8 cellular contexts compared by ENCODE assay signal in the genomic region with DNA sequence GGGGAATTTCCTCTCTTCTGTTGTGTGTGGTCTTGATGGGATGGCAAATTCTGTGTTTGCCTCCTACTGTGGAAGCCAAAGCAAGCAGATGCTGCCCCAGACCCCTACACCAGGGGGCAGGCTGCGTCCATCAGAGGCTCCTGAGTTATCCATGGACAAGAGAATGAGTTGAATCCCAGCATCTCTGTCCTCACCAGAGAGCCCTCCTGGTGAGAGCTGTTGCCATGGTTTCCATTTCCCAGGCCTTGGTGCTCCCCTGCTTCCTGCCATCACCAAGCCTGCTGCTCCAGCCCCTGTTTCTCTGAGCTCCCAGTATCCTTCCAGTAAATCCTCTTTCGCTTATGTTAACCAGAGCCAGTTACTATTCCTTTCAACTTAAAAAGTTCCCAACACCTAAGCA. TPM values are rescaled to one million over a fixed set of nuclear protein-coding genes. Genes with fewer than 3 reads are reported as not detected.
DNase-seq lines count a peak whose midpoint lies in the region; ATAC-seq, FAIRE-seq and TF ChIP-seq lines count a peak whose summit lies in the region.

No MANE protein-coding gene starts in this region.

- DNase-seq in A549 (ENCODE audit: low read depth in 1 of 2, low spot score in 1 of 2) (peak; percentile 59 to 83), GM13976 (ENCODE audit: low spot score) (peak; percentile 12), NCI-H1694 treated with DMSO at 0.1 percent for 48 hours (lab: John Stamatoyannopoulos, UW) (peak; percentile 94), UCSD-AML1 (lab: John Stamatoyannopoulos, UW; ENCODE audit: unreplicated experiment) (peak; percentile 68), head of caudate nucleus (peak in 39 of 42 donors; percentile 26 to 79 (median 58)), psoas muscle (peak; percentile 27 to 50)

- peak; percentile 95 to 97 for TF ChIP-seq RAD21 in A549 (conservative IDR thresholded peaks at IDR 0.05 in 1 of 2, IDR thresholded peaks at IDR 0.05 in 1 of 2)

- TF ChIP-seq EP300 in A549 (IDR thresholded peaks at IDR 0.05): no peak

- in situ Hi-C loops in GM13976 (cut with MboI; ENCODE audit: low sequenced_read_pairs, unreplicated experiment): no loop called here

- H3K4me2 ChIP-seq in A549: no peak overlapping the region

- H3K9me3 ChIP-seq in A549 (no peaks in the 10 kb centered on the region), psoas muscle (no peaks in the 10 kb centered on the region)

- CTCF ChIA-PET in A549 (lab: Yijun Ruan, JAX): interaction anchor here (0.7 to 10.7 kb wide), 28 partner anchors 9 to 490 kb away, joined by 3 to 177 read pairs (median 4); no protein-coding TSS in a partner anchor

- 0% methylated on average over 1 of the region's 2 CpGs for WGBS in A549 (ENCODE audit: missing lambda C conversion rate)
- WGBS in psoas muscle, 3 donors: 14 to 61% (median 52%) methylated on average over 2 of the region's 2 CpGs

- no peak for TF ChIP-seq POLR2A in A549 (IDR thresholded peaks at IDR 0.05; ENCODE audit: low read length)

- H3K27me3 ChIP-seq in psoas muscle (ENCODE audit: insufficient read depth in 3 of 3, low read length in 2 of 3): peaks cover 0 to 1% (median 0%) of the 10 kb centered on the region in 3 donors

- no peaks in the 10 kb centered on the region for H3K36me3 ChIP-seq in psoas muscle (ENCODE audit: insufficient read depth in 1 of 2, low read depth in 1 of 2)

- H3K27ac ChIP-seq in A549 (peak overlapping the region; percentile 35 to 88), psoas muscle (no peak overlapping the region)

- FAIRE-seq in A549 (lab: Jason Lieb, UNC): no peak

- TF ChIP-seq CTCF in A549 (IDR thresholded peaks at IDR 0.05) (peak; percentile 71), GM13976 (IDR thresholded peaks at IDR 0.05; ENCODE audit: borderline replicate concordance, control extremely low read depth, extremely low read depth, insufficient read depth, missing control alignments) (peak; percentile 65), psoas muscle (IDR thresholded peaks at IDR 0.05) (peak; percentile 56)

- intact Hi-C loops in head of caudate nucleus (cut with DNase I): loop anchor here (5.0 kb wide), 1 partner anchor 259 kb away; no protein-coding TSS in a partner anchor
- intact Hi-C loops in psoas muscle (cut with DNase I): loop anchor here (2.0 to 10.0 kb wide), 4 partner anchors 257 to 491 kb away; no protein-coding TSS in a partner anchor

- H3K4me1 ChIP-seq in A549 (peaks cover 26% of the 10 kb centered on the region), psoas muscle (peaks cover 7% of the 10 kb centered on the region)

- POLR2A ChIA-PET in A549 (lab: Yijun Ruan, JAX): no interaction called here

- H3K4me3 ChIP-seq in A549 (no peak overlapping the region), psoas muscle (no peak overlapping the region)

- ATAC-seq in A549: peak; percentile 76 to 86
- peak in 2 of 4 donors; percentile 31 to 48 for ATAC-seq in psoas muscle
- ATAC-seq in HG02623 (IDR thresholded peaks at IDR 0.05; ENCODE audit: unreplicated experiment): no peak
- no peak for ATAC-seq in HG03280 (IDR thresholded peaks at IDR 0.05; ENCODE audit: unreplicated experiment)

TF ChIP-seq in A549, 52 proteins besides CTCF, POLR2A, EP300 and RAD21:
- TF ChIP-seq, protein P1, sequence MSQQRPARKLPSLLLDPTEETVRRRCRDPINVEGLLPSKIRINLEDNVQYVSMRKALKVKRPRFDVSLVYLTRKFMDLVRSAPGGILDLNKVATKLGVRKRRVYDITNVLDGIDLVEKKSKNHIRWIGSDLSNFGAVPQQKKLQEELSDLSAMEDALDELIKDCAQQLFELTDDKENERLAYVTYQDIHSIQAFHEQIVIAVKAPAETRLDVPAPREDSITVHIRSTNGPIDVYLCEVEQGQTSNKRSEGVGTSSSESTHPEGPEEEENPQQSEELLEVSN (IDR thresholded peaks at IDR 0.05; ENCODE audit: borderline replicate concordance, low read depth): no peak
- TF ChIP-seq SMC3 (IDR thresholded peaks at IDR 0.05): peak; percentile 97

RNA-seq across cellular contexts. Expression of a gene that starts 20.4 kb away (rescaled TPM):
- polyA plus RNA-seq in A549 (2011; rRNA removed): 104 and 132 TPM in 2 replicates
- polyA plus RNA-seq in A549 (2012; cell fraction: cytosol; rRNA removed): 24.7 and 29.7 TPM in 2 replicates
- 9.3 and 20.2 TPM in 2 replicates for polyA plus RNA-seq in A549 (2012; cell fraction: nucleus; rRNA removed)
- polyA plus RNA-seq in A549 (2017; fragmentation: RNase III; extraction: RNeasy Plus Mini Kit Qiagen cat#74134 plus additional on column Dnase treatment): 91.4 to 96.1 TPM (median 91.8 TPM) in 3 replicates
- 55.8 and 55.9 TPM in 2 replicates for polyA minus RNA-seq in A549 (2011; rRNA and poly(A)+ RNA removed)
- 10 to 100 TPM; 18.6 to 25.1 (median 20.3) TPM for total RNA-seq in psoas muscle
- 10 to 100 TPM in 1 of 3 donors, 1 to 10 TPM in 2; 8.9 to 15.2 (median 9.0) TPM for polyA plus RNA-seq in psoas muscle

Comparison
In these comparisons a context has a peak if more than half of its experiments do, and no peak if none do; other contexts are left out.
1. ATAC-seq: peak in A549 (2 of 2); none in HG02623 (single experiment) and HG03280 (single experiment).
2. DNase-seq: peak in every context shown above with its lines; median percentile 94 in NCI-H1694 treated with DMSO at 0.1 percent for 48 hours; 71 in A549; 68 in UCSD-AML1; 58 in head of caudate nucleus; 38 in psoas muscle; 12 in GM13976.
3. Peak in every context shown above with its lines, with median percentiles within 50 percentile points of each other: CTCF ChIP-seq.